Comparison of ENCODE assay signal across 1 cellular context in genomic region chr5:33440482-33441240, GRCh38.
TF ChIP-seq lines count a peak whose summit lies in the region.

Gene TARS1 (plus strand): TSS chr5:33440965. CDS start chr5:33441087, 122 bp downstream.

TF ChIP-seq in GM12878, 131 proteins besides CTCF, POLR2A, EP300 and RAD21 (continued from another document and continues in another):
- TF ChIP-seq E2F8 (IDR thresholded peaks at IDR 0.05; ENCODE audit: low read depth, partially characterized antibody) (no peak), NKRF (conservative IDR thresholded peaks at IDR 0.05) (peak; percentile 84), CHD4 (IDR thresholded peaks at IDR 0.05) (no peak), POU2F2 (IDR thresholded peaks at IDR 0.05; ENCODE audit: borderline replicate concordance, low read depth, low read length) (peak; percentile 21; the same call in 2 of the 3 replicates), GATAD2B (conservative IDR thresholded peaks at IDR 0.05; ENCODE audit: low read depth) (peak; percentile 14), HDAC6 (IDR thresholded peaks at IDR 0.05; ENCODE audit: unreplicated experiment) (no peak), ESRRA (IDR thresholded peaks at IDR 0.05; ENCODE audit: low read length) (peak; percentile 36; the same call in 1 of the 2 replicates), STAT1 (conservative IDR thresholded peaks at IDR 0.05) (no peak; the same call in none of the 2 replicates), JUND (IDR thresholded peaks at IDR 0.05; ENCODE audit: low read depth, low read length) (no peak), YY1 (IDR thresholded peaks at IDR 0.05; ENCODE audit: low read depth, low read length) (peak; percentile 81), POLR2AphosphoS2 (IDR thresholded peaks at IDR 0.05; ENCODE audit: low read depth, low read length) (0 out of 2 replicates have a peak, but pooled peaks have one; percentile 43), FOXK2 (IDR thresholded peaks at IDR 0.05) (no peak), CBFB (IDR thresholded peaks at IDR 0.05; ENCODE audit: low read depth) (peak; percentile 83), NFIC (IDR thresholded peaks at IDR 0.05; ENCODE audit: low read depth, low read length) (0 out of 2 replicates have a peak, but pooled peaks have one; percentile 61), SRF (IDR thresholded peaks at IDR 0.05; ENCODE audit: low read depth in 2 of 2, low read length in 2 of 2) (0 out of 4 replicates have a peak, but pooled peaks of 1 of the 2 experiments have one; percentile 12), ZBED1 (IDR thresholded peaks at IDR 0.05; ENCODE audit: borderline replicate concordance) (peak; percentile 47; the same call in 1 of the 2 replicates), CREB1 (IDR thresholded peaks at IDR 0.05; ENCODE audit: low read depth) (peak; percentile 81), RB1 (IDR thresholded peaks at IDR 0.05; ENCODE audit: borderline replicate concordance) (peak; percentile 38; the same call in 1 of the 2 replicates), ZBTB40 (IDR thresholded peaks at IDR 0.05; ENCODE audit: borderline replicate concordance) (peak; percentile 28; the same call in 1 of the 2 replicates), ZNF24 (IDR thresholded peaks at IDR 0.05) (no peak), MEF2A (IDR thresholded peaks at IDR 0.05; ENCODE audit: insufficient read depth, low read depth, low read length) (0 out of 2 replicates have a peak, but pooled peaks have one; percentile 45), IKZF1 (conservative IDR thresholded peaks at IDR 0.05) (peak; percentile 94), TARDBP (IDR thresholded peaks at IDR 0.05; ENCODE audit: borderline replicate concordance) (no peak), NR2C2 (IDR thresholded peaks at IDR 0.05; ENCODE audit: borderline replicate concordance, control insufficient read depth, insufficient read length, low read depth) (no peak), MLLT1 (IDR thresholded peaks at IDR 0.05) (peak; percentile 48; the same call in 1 of the 2 replicates), NFYA (IDR thresholded peaks at IDR 0.05; ENCODE audit: borderline replicate concordance, low read depth, low read length) (peak; percentile 59; the same call in 1 of the 2 replicates), CBX5 (IDR thresholded peaks at IDR 0.05; ENCODE audit: low read depth) (no peak), PAX5 (IDR thresholded peaks at IDR 0.05; ENCODE audit: borderline replicate concordance, low read depth, low read length) (no peak), TAF1 (IDR thresholded peaks at IDR 0.05; ENCODE audit: borderline replicate concordance, low read depth, low read length) (peak; percentile 41; the same call in 1 of the 2 replicates), RAD51 (IDR thresholded peaks at IDR 0.05) (peak; percentile 53), ZNF217 (IDR thresholded peaks at IDR 0.05) (no peak), RCOR1 (conservative IDR thresholded peaks at IDR 0.05; ENCODE audit: low read depth, low read length) (no peak), PAX8 (IDR thresholded peaks at IDR 0.05) (no peak), EED (IDR thresholded peaks at IDR 0.05; ENCODE audit: low read depth) (peak; percentile 82), SMAD1 (IDR thresholded peaks at IDR 0.05; ENCODE audit: low read depth, partially characterized antibody) (peak; percentile 65), HCFC1 (IDR thresholded peaks at IDR 0.05; ENCODE audit: low read length) (peak; percentile 49; the same call in 1 of the 2 replicates), ZZZ3 (IDR thresholded peaks at IDR 0.05; ENCODE audit: control insufficient read depth, insufficient read length, low read depth) (no peak), ZNF384 (IDR thresholded peaks at IDR 0.05; ENCODE audit: borderline replicate concordance, low read depth, low read length) (no peak), SUPT20H (IDR thresholded peaks at IDR 0.05; ENCODE audit: borderline replicate concordance, control insufficient read depth, low read depth, low read length) (no peak), E2F4 (IDR thresholded peaks at IDR 0.05; ENCODE audit: low read depth, low read length) (0 out of 2 replicates have a peak, but pooled peaks have one; percentile 39), SMAD5 (IDR thresholded peaks at IDR 0.05; ENCODE audit: low read depth) (peak; percentile 66), CUX1 (IDR thresholded peaks at IDR 0.05; ENCODE audit: insufficient replicate concordance, low read depth, low read length) (no peak), GABPA (IDR thresholded peaks at IDR 0.05; ENCODE audit: low read depth) (peak; percentile 55), BACH1 (IDR thresholded peaks at IDR 0.05; ENCODE audit: borderline replicate concordance) (no peak), RBBP5 (conservative IDR thresholded peaks at IDR 0.05) (no peak)
